In the genomic region with DNA sequence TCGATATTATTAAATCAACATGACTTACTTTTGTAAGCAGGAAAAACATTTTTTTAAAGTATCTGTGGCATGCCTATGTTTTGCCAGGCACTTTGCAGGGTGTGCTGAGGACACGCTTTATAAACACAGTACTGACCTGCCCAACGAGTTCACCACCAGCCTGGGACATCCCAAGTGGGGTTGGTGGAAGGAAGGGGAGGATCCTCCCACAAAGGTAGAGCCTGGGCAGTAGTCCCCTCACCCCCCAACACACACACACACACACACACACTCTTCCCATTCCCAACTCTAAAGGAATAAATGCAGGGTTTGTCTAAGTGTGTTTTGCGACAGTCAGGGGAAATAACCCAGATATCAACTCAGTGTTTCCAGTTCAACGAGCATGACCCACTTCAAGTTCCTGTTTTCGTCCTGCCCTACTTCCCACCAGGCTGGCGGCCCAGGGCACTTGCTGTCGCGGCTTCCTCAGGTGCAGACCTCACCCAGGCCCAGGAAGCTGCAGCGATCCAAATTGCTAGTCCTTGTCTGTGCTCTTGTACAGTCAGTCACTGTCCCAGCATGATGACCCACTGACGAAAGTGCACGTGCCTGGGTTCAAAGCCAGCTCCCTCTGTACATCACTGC, we compare ENCODE assay signal across 8 cellular contexts. TPM values are rescaled to one million over a fixed set of nuclear protein-coding genes. Genes with fewer than 3 reads are reported as not detected.
DNase-seq lines count a peak whose midpoint lies in the region; ATAC-seq and TF ChIP-seq lines count a peak whose summit lies in the region.

No MANE protein-coding gene starts in this region.

- ATAC-seq in HG02763 (IDR thresholded peaks at IDR 0.05; ENCODE audit: unreplicated experiment) = no peak

- peaks cover 26 to 35% (median 33%) of the 10 kb centered on the region in 3 donors for H3K4me1 Mint-ChIP-seq in IgD-negative memory B cell

- no TSS peak for BruUV-seq in A673 (replicated peaks; lab: Mats Ljungman, UMichigan)

- H3K9me3 ChIP-seq in BLaER1 (no peaks in the 10 kb centered on the region), A673 (ENCODE audit: low read depth, low read length, poor library complexity, severe bottlenecking) (no peaks in the 10 kb centered on the region)

- no peaks in the 10 kb centered on the region for H3K27me3 ChIP-seq in BLaER1
- H3K27me3 ChIP-seq in A673 (replicated peaks; ENCODE audit: insufficient read depth, low read depth, low read length, poor library complexity) = no peaks in the 10 kb centered on the region

- H3K36me3 ChIP-seq in BLaER1 (peaks cover 17% of the 10 kb centered on the region; the same call in 1 of the 2 replicates), A673 (ENCODE audit: insufficient read depth, low read length, poor library complexity, severe bottlenecking) (peaks cover 4% of the 10 kb centered on the region)

- H4K20me1 ChIP-seq in BLaER1 = peaks cover 74% of the 10 kb centered on the region

- H3K27ac Mint-ChIP-seq in IgD-negative memory B cell = peak overlapping the region; percentile 63 to 91 (median 87)

- peak overlapping the region; percentile 73 to 93 (median 88) for H3K4me3 Mint-ChIP-seq in IgD-negative memory B cell

- POLR2A ChIA-PET in A673 (lab: Charles Lee; ENCODE audit: low non-redundant PET) = no interaction called here

- H3K27ac ChIP-seq in BLaER1 = peak overlapping the region; percentile 95
- H3K27ac ChIP-seq in A673 (ENCODE audit: low read depth, low read length, poor library complexity, severe bottlenecking) = no peak overlapping the region

- H3K9me3 Mint-ChIP-seq in IgD-negative memory B cell = no peaks in the 10 kb centered on the region

- H3K4me3 ChIP-seq in BLaER1 (peak overlapping the region; percentile 82), A673 (ENCODE audit: low read depth, low read length, poor library complexity, severe bottlenecking) (no peak overlapping the region)

- peak overlapping the region; percentile 90 for H3K9ac ChIP-seq in BLaER1

- DNase-seq in activated CD4-positive, CD25-positive, alpha-beta regulatory T cell treated with anti-CD3 and anti-CD28 coated beads, Interleukin-2, amount 50 U/mL, for 72 hours = peak; percentile 46
- DNase-seq in ecto neural progenitor cell (ENCODE audit: low spot score) (peak; percentile 33), pons (ENCODE audit: low spot score) (peak; percentile 37), dedifferentiated amniotic fluid mesenchymal stem cell (ENCODE audit: extremely low spot score) (no peak), A673 (ENCODE audit: low spot score) (no peak)

- peak overlapping the region; percentile 98 for H3K4me2 ChIP-seq in BLaER1

- peaks cover 3% of the 10 kb centered on the region for H3K36me3 Mint-ChIP-seq in IgD-negative memory B cell

- CTCF ChIA-PET in A673 (lab: Charles Lee) = no interaction called here

- TF ChIP-seq CTCF in A673 (conservative IDR thresholded peaks at IDR 0.05; ENCODE audit: low read depth, low read length) = no peak

- peaks cover 86% of the 10 kb centered on the region for H3K4me1 ChIP-seq in BLaER1
- H3K4me1 ChIP-seq in A673 (ENCODE audit: insufficient read depth, low read length, poor library complexity, severe bottlenecking) = peaks cover 35% of the 10 kb centered on the region

- H3K27me3 Mint-ChIP-seq in IgD-negative memory B cell = no peaks in the 10 kb centered on the region

- intact Hi-C loops in A673 (cut with micrococcal nuclease; ENCODE audit: unreplicated experiment) = no loop called here

RNA-seq across cellular contexts. Expression of gene CERK, which starts 3.1 kb away (rescaled TPM):
- polyA plus RNA-seq in IgD-negative memory B cell = 11.7 TPM
- 55.6 and 58.8 TPM in 2 replicates for total RNA-seq in A673 (2021)

RNA-seq across cellular contexts. Expression of gene TBC1D22A, which starts 27.5 kb away (rescaled TPM):
- 64.3 TPM for polyA plus RNA-seq in IgD-negative memory B cell
- 22.5 and 23.5 TPM in 2 replicates for total RNA-seq in A673 (2021)

Comparison
In these comparisons a context has a peak if more than half of its experiments do, and no peak if none do; other contexts are left out.
1. DNase-seq: peak in activated CD4-positive, CD25-positive, alpha-beta regulatory T cell treated with anti-CD3 and anti-CD28 coated beads, Interleukin-2, amount 50 U/mL, for 72 hours (single experiment), ecto neural progenitor cell (single experiment) and pons (single experiment); none in dedifferentiated amniotic fluid mesenchymal stem cell (single experiment) and A673 (single experiment).